Comparison of ENCODE assay signal across 27 cellular contexts in the genomic region with DNA sequence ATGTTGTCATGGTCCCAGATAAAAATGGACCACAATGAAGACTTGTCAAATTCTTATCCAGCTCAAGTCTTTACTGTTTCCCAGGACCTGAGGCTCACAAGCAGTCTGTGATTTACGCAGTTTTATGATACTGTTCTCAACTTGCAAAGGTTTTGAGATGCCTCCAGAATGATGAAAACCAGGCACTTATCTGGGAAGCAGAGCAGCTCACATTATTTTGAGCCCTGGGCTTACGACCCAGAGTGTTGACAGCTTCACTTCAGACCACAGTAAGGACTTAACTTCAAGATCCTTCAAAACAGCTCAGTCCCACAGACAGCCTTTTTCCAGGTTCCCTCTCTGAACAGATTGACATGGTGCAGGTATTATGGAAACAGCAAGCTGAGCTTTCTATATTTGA.
DNase-seq lines count a peak whose midpoint lies in the region; ATAC-seq and TF ChIP-seq lines count a peak whose summit lies in the region.
"Had no signal": no experiment of that assay in that cellular context is flagged by ENCODE, and none has a peak within 500 bp of the region (broad histone marks: within the 10 kb centered on the region; RNA-seq: fewer than 3 reads in every experiment).

No MANE protein-coding gene starts in this region.

- no peak overlapping the region for H4K12ac ChIP-seq in trophoblast cell (ENCODE audit: low read depth, low read length)

- intact Hi-C loops in left ventricle myocardium superior (cut with micrococcal nuclease) (no loop called here), stomach (cut with DNase I; ENCODE audit: low total_unique reads) (no loop called here)

- no peak overlapping the region for H4K8ac ChIP-seq in trophoblast cell (ENCODE audit: low read depth, low read length)

- no peak overlapping the region for H2BK120ac ChIP-seq in trophoblast cell (ENCODE audit: insufficient read depth, low read length, poor library complexity)

- DNase-seq in WTC11 (ENCODE audit: low spot score) (no peak), left ventricle myocardium superior (no peak), trophoblast cell (no peak), stomach (no peak), ureter (ENCODE audit: low spot score) (no peak), medulla oblongata (ENCODE audit: extremely low spot score) (no peak)
- DNase-seq: activated CD4-positive, alpha-beta T cell treated with anti-CD3 and anti-CD28 coated beads, Interleukin-2, amount 50 U/mL, for 4 hours; activated CD4-positive, CD25-positive, alpha-beta regulatory T cell; activated naive CD4-positive, alpha-beta T cell treated with anti-CD3 and anti-CD28 coated beads for 36 hours; activated T-cell treated with anti-CD3 and anti-CD28 coated beads, Interleukin-2, amount 50 U/mL, for 72 hours; adrenal gland; effector memory CD4-positive, alpha-beta T cell; foreskin melanocyte; GF-D8; heart right ventricle; HFFc6; MV-4-11; natural killer cell; NCI-H1436 treated with DMSO at 0.1 percent for 48 hours; NCI-H510A treated with DMSO at 0.1 percent for 48 hours; NK-92 treated with Interleukin-12 subunit alpha and Interleukin-12 subunit beta, amount 100 ng/mL, for 24 hours; SHP77 treated with DMSO at 0.1 percent for 48 hours; small intestine; transverse colon had no signal

- H3K27me3 ChIP-seq in trophoblast cell (ENCODE audit: insufficient read depth, low read length) = no peaks in the 10 kb centered on the region
- no peaks in the 10 kb centered on the region for H3K27me3 ChIP-seq in stomach
- H3K27me3 ChIP-seq: adrenal gland, heart right ventricle, transverse colon had no signal

- H3K4ac ChIP-seq in trophoblast cell (ENCODE audit: low read depth, low read length) = no peak overlapping the region

- POLR2A ChIA-PET in HEK293 (lab: Yijun Ruan, JAX) (no interaction called here), WTC11 (lab: Charles Lee) (interaction anchor here (0.6 to 1.4 kb wide), 2 partner anchors 484 to 494 kb away, joined by 3 to 7 read pairs; a partner anchor contains a TSS)

- H2AK5ac ChIP-seq in trophoblast cell (ENCODE audit: low read length) = no peak overlapping the region

- H3K79me1 ChIP-seq in trophoblast cell (ENCODE audit: low read length) = peaks cover 1% of the 10 kb centered on the region

- TF ChIP-seq CTCF in HEK293 (tag by site-specific recombination; IDR thresholded peaks at IDR 0.05) = no peak
- TF ChIP-seq CTCF in WTC11 (IDR thresholded peaks at IDR 0.05) = no peak
- no peak for TF ChIP-seq CTCF in stomach (IDR thresholded peaks at IDR 0.05)

- no peaks in the 10 kb centered on the region for H3K9me3 ChIP-seq in HEK293 (ENCODE audit: control insufficient read depth, insufficient read depth, low read depth, low read length)
- H3K9me3 ChIP-seq in trophoblast cell (ENCODE audit: insufficient read depth, low read depth, low read length) = no peaks in the 10 kb centered on the region
- no peaks in the 10 kb centered on the region for H3K9me3 ChIP-seq in stomach
- H3K9me3 ChIP-seq: adrenal gland, transverse colon had no signal

- no peak for TF ChIP-seq POLR2A in stomach (IDR thresholded peaks at IDR 0.05)

- no peak overlapping the region for H3K9ac ChIP-seq in trophoblast cell (ENCODE audit: low read length)

- H3K14ac ChIP-seq in trophoblast cell (ENCODE audit: low read length) = no peak overlapping the region

- H3K36me3 ChIP-seq in HEK293 (ENCODE audit: control insufficient read depth in 2 of 2, insufficient read depth in 1 of 2, low read length in 2 of 2) = no peaks in the 10 kb centered on the region
- H3K36me3 ChIP-seq in trophoblast cell (ENCODE audit: control insufficient read depth in 1 of 2, insufficient read depth in 2 of 2, low read length in 2 of 2) = no peaks in the 10 kb centered on the region
- no peaks in the 10 kb centered on the region for H3K36me3 ChIP-seq in stomach
- H3K36me3 ChIP-seq: adrenal gland, heart right ventricle, transverse colon had no signal

- peak overlapping the region; percentile 35; the same call in 1 of the 2 replicates for H3K4me3 Mint-ChIP-seq in WTC11
- H3K4me3 Mint-ChIP-seq: activated naive CD4-positive, alpha-beta T cell treated with anti-CD3 and anti-CD28 coated beads for 36 hours; activated T-cell treated with anti-CD3 and anti-CD28 coated beads, Interleukin-2, amount 50 U/mL, for 72 hours; HFFc6; natural killer cell had no signal

- no peak overlapping the region for H4K91ac ChIP-seq in trophoblast cell (ENCODE audit: low read depth, low read length)

- peaks cover 60% of the 10 kb centered on the region for H3K4me1 Mint-ChIP-seq in WTC11
- H3K4me1 Mint-ChIP-seq: natural killer cell had no signal

- no peaks in the 10 kb centered on the region for H3K79me2 ChIP-seq in trophoblast cell (ENCODE audit: control insufficient read depth, insufficient read depth, low read length, poor library complexity)

- H2BK12ac ChIP-seq in trophoblast cell (ENCODE audit: low read length) = no peak overlapping the region

- CTCF ChIA-PET in HEK293 (lab: Yijun Ruan, JAX) = interaction anchor here (0.6 kb wide), 1 partner anchor 134 kb away, joined by 3 read pairs; no protein-coding TSS in a partner anchor
- CTCF ChIA-PET in WTC11 (lab: Charles Lee) = interaction anchor here (1.4 to 1.9 kb wide), 2 partner anchors 40 to 43 kb away, joined by 3 to 7 read pairs; no protein-coding TSS in a partner anchor

- H3K18ac ChIP-seq in trophoblast cell (ENCODE audit: low read length) = no peak overlapping the region

- H3K27ac ChIP-seq in HEK293 (ENCODE audit: extremely low read depth, low read depth, low read length) = no peak overlapping the region; the same call in 1 of the 2 replicates
- H3K27ac ChIP-seq in trophoblast cell (ENCODE audit: low read depth, low read length) = peak overlapping the region; percentile 26
- peak overlapping the region in 1 of 5 donors; percentile 6 for H3K27ac ChIP-seq in stomach
- H3K27ac ChIP-seq: coronary artery, transverse colon had no signal

- ATAC-seq in WTC11 = peak; percentile 8; the same call in 1 of the 2 replicates
- peak; percentile 50 for ATAC-seq in left ventricle myocardium superior
- ATAC-seq in HG03139 (IDR thresholded peaks at IDR 0.05; ENCODE audit: unreplicated experiment) = no peak
- ATAC-seq: activated T-cell treated with anti-CD3 and anti-CD28 coated beads, Interleukin-2, amount 50 U/mL, for 72 hours; natural killer cell had no signal

- H3K4me1 ChIP-seq in HEK293 (ENCODE audit: control insufficient read depth, insufficient read depth, low read length) (peaks cover 13% of the 10 kb centered on the region), trophoblast cell (ENCODE audit: control insufficient read depth in 1 of 2, insufficient read depth in 2 of 2, low read length in 2 of 2) (peaks cover 0 to 8% of the 10 kb centered on the region in 2 experiments), stomach (peaks cover 9 to 23% (median 18%) of the 10 kb centered on the region in 4 donors)

- H3K4me2 ChIP-seq in trophoblast cell (ENCODE audit: low read length) = no peak overlapping the region

- H3K4me3 ChIP-seq in HEK293 (ENCODE audit: low read depth, low read length) = no peak overlapping the region
- H3K4me3 ChIP-seq in trophoblast cell (ENCODE audit: low read depth, low read length) = no peak overlapping the region
- H3K4me3 ChIP-seq in stomach = no peak overlapping the region
- H3K4me3 ChIP-seq: adrenal gland, coronary artery, heart right ventricle, transverse colon had no signal

- H2BK5ac ChIP-seq in trophoblast cell (ENCODE audit: low read depth, low read length, poor library complexity) = no peak overlapping the region

- H3K27me3 Mint-ChIP-seq in WTC11 (ENCODE audit: low read depth) = no peaks in the 10 kb centered on the region

- no peak overlapping the region for H2AFZ ChIP-seq in trophoblast cell (ENCODE audit: insufficient read depth, low read length, poor library complexity)

- no peak overlapping the region for H3K23ac ChIP-seq in trophoblast cell (ENCODE audit: low read length)

- peaks cover 15% of the 10 kb centered on the region for H3K9me3 Mint-ChIP-seq in WTC11
- H3K9me3 Mint-ChIP-seq: natural killer cell had no signal

- WGBS in trophoblast cell (ENCODE audit: extremely low coverage, insufficient coverage, insufficient read length) = no CpG with 5 or more reads among the region's 2 CpGs
- WGBS in stomach, 5 donors = 58 to 71% (median 69%) methylated on average over 2 of the region's 2 CpGs

- peaks cover 12% of the 10 kb centered on the region for H3K36me3 Mint-ChIP-seq in WTC11
- H3K36me3 Mint-ChIP-seq: natural killer cell had no signal

- no peak overlapping the region for H3K27ac Mint-ChIP-seq in WTC11
- H3K27ac Mint-ChIP-seq: activated naive CD4-positive, alpha-beta T cell treated with anti-CD3 and anti-CD28 coated beads for 36 hours; activated T-cell treated with anti-CD3 and anti-CD28 coated beads, Interleukin-2, amount 50 U/mL, for 72 hours; HFFc6; natural killer cell had no signal

- TF ChIP-seq EP300 in stomach (IDR thresholded peaks at IDR 0.05) = no peak

TF ChIP-seq in HEK293, 187 proteins besides CTCF, POLR2A, EP300 and RAD21:
- no peak for TF ChIP-seq GLI2 (tag by site-specific recombination; IDR thresholded peaks at IDR 0.05; ENCODE audit: borderline replicate concordance, low read depth)
- TF ChIP-seq FEZF1 (tag by site-specific recombination; IDR thresholded peaks at IDR 0.05) = peak; percentile 19; the same call in 1 of the 2 replicates

TF ChIP-seq in WTC11, 78 proteins besides CTCF, POLR2A, EP300 and RAD21 (continues in another document):
- no peak for TF ChIP-seq ZNF263 (CRISPR knock-in tag; IDR thresholded peaks at IDR 0.05; ENCODE audit: low read depth)
- TF ChIP-seq NR3C1 (CRISPR knock-in tag; conservative IDR thresholded peaks at IDR 0.05; ENCODE audit: low read depth) = no peak
- no peak for TF ChIP-seq CBFB (CRISPR knock-in tag; IDR thresholded peaks at IDR 0.05; ENCODE audit: low read depth)
- no peak for TF ChIP-seq OVOL2 (CRISPR knock-in tag; IDR thresholded peaks at IDR 0.05; ENCODE audit: borderline replicate concordance)
- no peak for TF ChIP-seq RORB (CRISPR knock-in tag; IDR thresholded peaks at IDR 0.05)
- TF ChIP-seq, protein P1, sequence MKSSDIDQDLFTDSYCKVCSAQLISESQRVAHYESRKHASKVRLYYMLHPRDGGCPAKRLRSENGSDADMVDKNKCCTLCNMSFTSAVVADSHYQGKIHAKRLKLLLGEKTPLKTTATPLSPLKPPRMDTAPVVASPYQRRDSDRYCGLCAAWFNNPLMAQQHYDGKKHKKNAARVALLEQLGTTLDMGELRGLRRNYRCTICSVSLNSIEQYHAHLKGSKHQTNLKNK (CRISPR knock-in tag; IDR thresholded peaks at IDR 0.05) = no peak
- TF ChIP-seq, protein P2, sequence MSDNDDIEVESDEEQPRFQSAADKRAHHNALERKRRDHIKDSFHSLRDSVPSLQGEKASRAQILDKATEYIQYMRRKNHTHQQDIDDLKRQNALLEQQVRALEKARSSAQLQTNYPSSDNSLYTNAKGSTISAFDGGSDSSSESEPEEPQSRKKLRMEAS (CRISPR knock-in tag; IDR thresholded peaks at IDR 0.05) = no peak
- TF ChIP-seq ZNF219 (CRISPR knock-in tag; IDR thresholded peaks at IDR 0.05; ENCODE audit: borderline replicate concordance) = no peak
